ENCODE assay signal across 1 cellular context in the genomic region with DNA sequence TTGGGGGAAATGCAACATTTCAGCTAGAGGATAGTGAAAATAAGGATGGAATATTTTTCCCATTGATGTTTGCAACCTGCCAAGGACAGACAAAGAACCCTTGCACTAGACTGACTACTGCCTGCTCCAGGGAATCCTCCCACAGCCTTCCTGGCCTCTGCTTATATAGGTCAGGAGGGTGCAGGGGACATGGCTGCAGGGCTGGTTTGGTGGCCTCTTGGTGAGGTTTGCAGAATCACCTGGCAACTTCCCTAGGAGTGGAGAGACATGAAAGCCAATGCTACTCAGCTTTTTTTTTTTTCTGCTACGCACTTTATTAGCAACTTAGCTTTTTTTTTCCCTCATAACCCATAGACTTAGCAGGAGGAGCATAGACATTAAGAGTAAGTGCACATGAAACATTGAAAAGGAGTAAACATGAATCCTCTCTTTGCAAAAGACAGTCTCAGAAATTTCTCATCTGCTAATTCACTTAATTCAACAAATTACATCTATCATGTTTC.
TF ChIP-seq lines count a peak whose summit lies in the region.

No MANE protein-coding gene starts in this region.

TF ChIP-seq in K562, 482 proteins besides CTCF, POLR2A, EP300 and RAD21 (continued from another document):
- TF ChIP-seq ZBTB40 (IDR thresholded peaks at IDR 0.05) (peak; percentile 82), ZBTB40 (CRISPR knock-in tag; IDR thresholded peaks at IDR 0.05) (no peak), CHD2 (IDR thresholded peaks at IDR 0.05; ENCODE audit: low read depth, low read length) (no peak), PRPF4 (IDR thresholded peaks at IDR 0.05; ENCODE audit: insufficient read depth, low read depth, low read length, poor library complexity, severe bottlenecking) (no peak), ETS2 (tag; IDR thresholded peaks at IDR 0.05; ENCODE audit: borderline replicate concordance, poor library complexity, severe bottlenecking) (no peak), ZFP91 (CRISPR knock-in tag; IDR thresholded peaks at IDR 0.05) (no peak), ZNF239 (CRISPR knock-in tag; IDR thresholded peaks at IDR 0.05) (no peak), MBD2 (IDR thresholded peaks at IDR 0.05; ENCODE audit: borderline replicate concordance, low read depth) (no peak)
